ENCODE assay signal across 1 cellular context in genomic region chr1:1307908-1308755, GRCh38.
TF ChIP-seq lines count a peak whose summit lies in the region.

A gene with protein sequence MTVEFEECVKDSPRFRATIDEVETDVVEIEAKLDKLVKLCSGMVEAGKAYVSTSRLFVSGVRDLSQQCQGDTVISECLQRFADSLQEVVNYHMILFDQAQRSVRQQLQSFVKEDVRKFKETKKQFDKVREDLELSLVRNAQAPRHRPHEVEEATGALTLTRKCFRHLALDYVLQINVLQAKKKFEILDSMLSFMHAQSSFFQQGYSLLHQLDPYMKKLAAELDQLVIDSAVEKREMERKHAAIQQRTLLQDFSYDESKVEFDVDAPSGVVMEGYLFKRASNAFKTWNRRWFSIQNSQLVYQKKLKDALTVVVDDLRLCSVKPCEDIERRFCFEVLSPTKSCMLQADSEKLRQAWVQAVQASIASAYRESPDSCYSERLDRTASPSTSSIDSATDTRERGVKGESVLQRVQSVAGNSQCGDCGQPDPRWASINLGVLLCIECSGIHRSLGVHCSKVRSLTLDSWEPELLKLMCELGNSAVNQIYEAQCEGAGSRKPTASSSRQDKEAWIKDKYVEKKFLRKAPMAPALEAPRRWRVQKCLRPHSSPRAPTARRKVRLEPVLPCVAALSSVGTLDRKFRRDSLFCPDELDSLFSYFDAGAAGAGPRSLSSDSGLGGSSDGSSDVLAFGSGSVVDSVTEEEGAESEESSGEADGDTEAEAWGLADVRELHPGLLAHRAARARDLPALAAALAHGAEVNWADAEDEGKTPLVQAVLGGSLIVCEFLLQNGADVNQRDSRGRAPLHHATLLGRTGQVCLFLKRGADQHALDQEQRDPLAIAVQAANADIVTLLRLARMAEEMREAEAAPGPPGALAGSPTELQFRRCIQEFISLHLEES (minus strand): TSS chr1:1307930. CDS start chr1:1307815, 115 bp downstream.
TSS of gene PUSL1 (plus strand) at chr1:1308597. CDS start at chr1:1308644, 47 bp downstream.

TF ChIP-seq in K562, 482 proteins besides CTCF, POLR2A, EP300 and RAD21 (continued from another document and continues in another):
- TF ChIP-seq, protein P1, sequence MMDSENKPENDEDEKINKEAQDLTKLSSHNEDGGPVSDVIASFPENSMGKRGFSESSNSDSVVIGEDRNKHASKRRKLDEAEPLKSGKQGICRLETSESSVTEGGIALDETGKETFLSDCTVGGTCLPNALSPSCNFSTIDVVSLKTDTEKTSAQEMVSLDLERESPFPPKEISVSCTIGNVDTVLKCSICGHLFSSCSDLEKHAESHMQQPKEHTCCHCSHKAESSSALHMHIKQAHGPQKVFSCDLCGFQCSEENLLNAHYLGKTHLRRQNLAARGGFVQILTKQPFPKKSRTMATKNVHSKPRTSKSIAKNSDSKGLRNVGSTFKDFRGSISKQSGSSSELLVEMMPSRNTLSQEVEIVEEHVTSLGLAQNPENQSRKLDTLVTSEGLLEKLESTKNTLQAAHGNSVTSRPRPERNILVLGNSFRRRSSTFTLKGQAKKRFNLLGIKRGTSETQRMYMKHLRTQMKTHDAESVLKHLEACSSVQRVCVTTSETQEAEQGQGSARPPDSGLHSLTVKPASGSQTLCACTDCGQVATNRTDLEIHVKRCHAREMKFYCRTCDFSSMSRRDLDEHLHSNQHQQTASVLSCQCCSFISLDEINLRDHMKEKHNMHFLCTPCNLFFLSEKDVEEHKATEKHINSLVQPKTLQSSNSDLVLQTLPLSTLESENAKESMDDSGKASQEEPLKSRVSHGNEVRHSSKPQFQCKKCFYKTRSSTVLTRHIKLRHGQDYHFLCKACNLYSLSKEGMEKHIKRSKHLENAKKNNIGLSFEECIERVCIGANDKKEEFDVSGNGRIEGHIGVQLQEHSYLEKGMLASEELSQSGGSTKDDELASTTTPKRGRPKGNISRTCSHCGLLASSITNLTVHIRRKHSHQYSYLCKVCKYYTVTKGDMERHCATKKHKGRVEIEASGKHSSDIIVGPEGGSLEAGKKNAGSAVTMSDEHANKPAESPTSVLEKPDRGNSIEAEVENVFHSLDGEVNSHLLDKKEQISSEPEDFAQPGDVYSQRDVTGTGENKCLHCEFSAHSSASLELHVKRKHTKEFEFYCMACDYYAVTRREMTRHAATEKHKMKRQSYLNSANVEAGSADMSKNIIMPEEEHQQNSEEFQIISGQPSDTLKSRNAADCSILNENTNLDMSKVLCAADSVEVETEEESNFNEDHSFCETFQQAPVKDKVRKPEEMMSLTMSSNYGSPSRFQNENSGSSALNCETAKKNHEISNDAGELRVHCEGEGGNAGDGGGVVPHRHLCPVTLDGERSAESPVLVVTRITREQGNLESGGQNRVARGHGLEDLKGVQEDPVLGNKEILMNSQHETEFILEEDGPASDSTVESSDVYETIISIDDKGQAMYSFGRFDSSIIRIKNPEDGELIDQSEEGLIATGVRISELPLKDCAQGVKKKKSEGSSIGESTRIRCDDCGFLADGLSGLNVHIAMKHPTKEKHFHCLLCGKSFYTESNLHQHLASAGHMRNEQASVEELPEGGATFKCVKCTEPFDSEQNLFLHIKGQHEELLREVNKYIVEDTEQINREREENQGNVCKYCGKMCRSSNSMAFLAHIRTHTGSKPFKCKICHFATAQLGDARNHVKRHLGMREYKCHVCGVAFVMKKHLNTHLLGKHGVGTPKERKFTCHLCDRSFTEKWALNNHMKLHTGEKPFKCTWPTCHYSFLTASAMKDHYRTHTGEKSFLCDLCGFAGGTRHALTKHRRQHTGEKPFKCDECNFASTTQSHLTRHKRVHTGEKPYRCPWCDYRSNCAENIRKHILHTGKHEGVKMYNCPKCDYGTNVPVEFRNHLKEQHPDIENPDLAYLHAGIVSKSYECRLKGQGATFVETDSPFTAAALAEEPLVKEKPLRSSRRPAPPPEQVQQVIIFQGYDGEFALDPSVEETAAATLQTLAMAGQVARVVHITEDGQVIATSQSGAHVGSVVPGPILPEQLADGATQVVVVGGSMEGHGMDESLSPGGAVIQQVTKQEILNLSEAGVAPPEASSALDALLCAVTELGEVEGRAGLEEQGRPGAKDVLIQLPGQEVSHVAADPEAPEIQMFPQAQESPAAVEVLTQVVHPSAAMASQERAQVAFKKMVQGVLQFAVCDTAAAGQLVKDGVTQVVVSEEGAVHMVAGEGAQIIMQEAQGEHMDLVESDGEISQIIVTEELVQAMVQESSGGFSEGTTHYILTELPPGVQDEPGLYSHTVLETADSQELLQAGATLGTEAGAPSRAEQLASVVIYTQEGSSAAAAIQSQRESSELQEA (IDR thresholded peaks at IDR 0.05; ENCODE audit: low read depth) = no peak
- peak; percentile 61; the same call in 1 of the 2 replicates for TF ChIP-seq MTA1 (IDR thresholded peaks at IDR 0.05; ENCODE audit: borderline replicate concordance)
- TF ChIP-seq, protein P2, sequence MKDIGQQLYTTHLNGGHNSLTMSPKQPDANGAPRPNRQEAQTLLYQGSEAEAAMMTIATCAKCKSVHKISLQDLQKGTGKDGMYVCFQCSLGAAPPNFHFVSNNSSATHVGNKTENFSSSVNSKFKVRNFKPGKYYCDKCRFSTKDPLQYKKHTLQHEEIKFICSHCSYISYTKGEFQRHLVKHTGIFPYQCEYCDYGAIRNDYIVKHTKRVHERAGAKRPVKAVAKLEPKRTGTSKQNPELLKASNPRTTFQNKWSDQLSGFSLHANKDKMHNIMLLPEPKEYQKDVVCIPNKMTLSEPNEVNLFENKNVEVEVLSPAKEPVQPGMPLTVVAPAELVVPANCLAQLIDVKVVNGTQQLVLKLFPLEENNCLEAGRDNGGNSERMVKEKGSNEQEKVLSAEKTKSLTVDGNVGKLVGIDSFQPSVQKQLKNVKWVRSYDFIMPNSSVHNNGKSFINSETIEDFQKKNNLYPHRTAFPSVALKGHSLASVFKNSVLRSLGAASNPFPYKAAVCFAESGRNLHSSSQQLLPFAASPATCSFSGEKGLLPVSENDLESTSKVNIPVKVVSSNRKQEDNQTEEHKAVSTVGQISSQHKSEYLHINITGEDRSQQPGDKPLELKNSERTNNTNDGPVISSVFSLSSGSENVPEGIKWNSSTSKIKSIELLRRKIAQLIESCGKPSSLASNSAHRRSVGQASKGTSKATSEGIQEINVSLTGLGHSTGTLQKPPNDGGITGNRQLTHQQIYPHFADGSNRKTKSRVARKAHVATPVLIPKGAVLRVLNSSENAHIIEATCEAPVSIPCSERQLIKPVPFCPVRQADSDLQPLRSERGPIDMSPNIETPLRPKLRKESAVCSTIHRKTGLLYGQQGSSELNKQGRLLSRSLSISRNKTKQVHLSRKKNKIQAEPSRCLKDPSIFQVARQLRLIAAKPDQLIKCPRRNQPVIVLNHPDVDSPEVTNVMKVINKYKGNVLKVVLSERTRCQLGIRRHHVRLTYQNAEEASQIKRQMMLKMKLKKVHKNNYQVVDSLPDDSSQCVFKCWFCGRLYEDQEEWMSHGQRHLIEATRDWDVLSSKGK (CRISPR knock-in tag; IDR thresholded peaks at IDR 0.05) = no peak
- TF ChIP-seq KAT8 (IDR thresholded peaks at IDR 0.05; ENCODE audit: low read depth) = no peak
- TF ChIP-seq RB1 (IDR thresholded peaks at IDR 0.05; ENCODE audit: low read depth) = peak; percentile 96
- TF ChIP-seq, protein P3, sequence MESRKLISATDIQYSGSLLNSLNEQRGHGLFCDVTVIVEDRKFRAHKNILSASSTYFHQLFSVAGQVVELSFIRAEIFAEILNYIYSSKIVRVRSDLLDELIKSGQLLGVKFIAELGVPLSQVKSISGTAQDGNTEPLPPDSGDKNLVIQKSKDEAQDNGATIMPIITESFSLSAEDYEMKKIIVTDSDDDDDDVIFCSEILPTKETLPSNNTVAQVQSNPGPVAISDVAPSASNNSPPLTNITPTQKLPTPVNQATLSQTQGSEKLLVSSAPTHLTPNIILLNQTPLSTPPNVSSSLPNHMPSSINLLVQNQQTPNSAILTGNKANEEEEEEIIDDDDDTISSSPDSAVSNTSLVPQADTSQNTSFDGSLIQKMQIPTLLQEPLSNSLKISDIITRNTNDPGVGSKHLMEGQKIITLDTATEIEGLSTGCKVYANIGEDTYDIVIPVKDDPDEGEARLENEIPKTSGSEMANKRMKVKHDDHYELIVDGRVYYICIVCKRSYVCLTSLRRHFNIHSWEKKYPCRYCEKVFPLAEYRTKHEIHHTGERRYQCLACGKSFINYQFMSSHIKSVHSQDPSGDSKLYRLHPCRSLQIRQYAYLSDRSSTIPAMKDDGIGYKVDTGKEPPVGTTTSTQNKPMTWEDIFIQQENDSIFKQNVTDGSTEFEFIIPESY (CRISPR knock-in tag; IDR thresholded peaks at IDR 0.05) = peak; percentile 72
- peak; percentile 63; the same call in 1 of the 2 replicates for TF ChIP-seq MGA (IDR thresholded peaks at IDR 0.05)
- TF ChIP-seq PCBP2 (IDR thresholded peaks at IDR 0.05; ENCODE audit: low read depth, low read length, poor library complexity, severe bottlenecking) = no peak
- TF ChIP-seq, protein P4, sequence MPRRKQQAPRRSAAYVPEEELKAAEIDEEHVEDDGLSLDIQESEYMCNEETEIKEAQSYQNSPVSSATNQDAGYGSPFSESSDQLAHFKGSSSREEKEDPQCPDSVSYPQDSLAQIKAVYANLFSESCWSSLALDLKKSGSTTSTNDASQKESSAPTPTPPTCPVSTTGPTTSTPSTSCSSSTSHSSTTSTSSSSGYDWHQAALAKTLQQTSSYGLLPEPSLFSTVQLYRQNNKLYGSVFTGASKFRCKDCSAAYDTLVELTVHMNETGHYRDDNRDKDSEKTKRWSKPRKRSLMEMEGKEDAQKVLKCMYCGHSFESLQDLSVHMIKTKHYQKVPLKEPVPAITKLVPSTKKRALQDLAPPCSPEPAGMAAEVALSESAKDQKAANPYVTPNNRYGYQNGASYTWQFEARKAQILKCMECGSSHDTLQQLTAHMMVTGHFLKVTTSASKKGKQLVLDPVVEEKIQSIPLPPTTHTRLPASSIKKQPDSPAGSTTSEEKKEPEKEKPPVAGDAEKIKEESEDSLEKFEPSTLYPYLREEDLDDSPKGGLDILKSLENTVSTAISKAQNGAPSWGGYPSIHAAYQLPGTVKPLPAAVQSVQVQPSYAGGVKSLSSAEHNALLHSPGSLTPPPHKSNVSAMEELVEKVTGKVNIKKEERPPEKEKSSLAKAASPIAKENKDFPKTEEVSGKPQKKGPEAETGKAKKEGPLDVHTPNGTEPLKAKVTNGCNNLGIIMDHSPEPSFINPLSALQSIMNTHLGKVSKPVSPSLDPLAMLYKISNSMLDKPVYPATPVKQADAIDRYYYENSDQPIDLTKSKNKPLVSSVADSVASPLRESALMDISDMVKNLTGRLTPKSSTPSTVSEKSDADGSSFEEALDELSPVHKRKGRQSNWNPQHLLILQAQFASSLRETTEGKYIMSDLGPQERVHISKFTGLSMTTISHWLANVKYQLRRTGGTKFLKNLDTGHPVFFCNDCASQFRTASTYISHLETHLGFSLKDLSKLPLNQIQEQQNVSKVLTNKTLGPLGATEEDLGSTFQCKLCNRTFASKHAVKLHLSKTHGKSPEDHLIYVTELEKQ (CRISPR knock-in tag; IDR thresholded peaks at IDR 0.05) = no peak
- TF ChIP-seq RBBP5 (IDR thresholded peaks at IDR 0.05; ENCODE audit: borderline replicate concordance, insufficient read depth, low read length, poor library complexity, severe bottlenecking) = peak; percentile 87
